ENCODE assay signal across 1 cellular context in the genomic region with DNA sequence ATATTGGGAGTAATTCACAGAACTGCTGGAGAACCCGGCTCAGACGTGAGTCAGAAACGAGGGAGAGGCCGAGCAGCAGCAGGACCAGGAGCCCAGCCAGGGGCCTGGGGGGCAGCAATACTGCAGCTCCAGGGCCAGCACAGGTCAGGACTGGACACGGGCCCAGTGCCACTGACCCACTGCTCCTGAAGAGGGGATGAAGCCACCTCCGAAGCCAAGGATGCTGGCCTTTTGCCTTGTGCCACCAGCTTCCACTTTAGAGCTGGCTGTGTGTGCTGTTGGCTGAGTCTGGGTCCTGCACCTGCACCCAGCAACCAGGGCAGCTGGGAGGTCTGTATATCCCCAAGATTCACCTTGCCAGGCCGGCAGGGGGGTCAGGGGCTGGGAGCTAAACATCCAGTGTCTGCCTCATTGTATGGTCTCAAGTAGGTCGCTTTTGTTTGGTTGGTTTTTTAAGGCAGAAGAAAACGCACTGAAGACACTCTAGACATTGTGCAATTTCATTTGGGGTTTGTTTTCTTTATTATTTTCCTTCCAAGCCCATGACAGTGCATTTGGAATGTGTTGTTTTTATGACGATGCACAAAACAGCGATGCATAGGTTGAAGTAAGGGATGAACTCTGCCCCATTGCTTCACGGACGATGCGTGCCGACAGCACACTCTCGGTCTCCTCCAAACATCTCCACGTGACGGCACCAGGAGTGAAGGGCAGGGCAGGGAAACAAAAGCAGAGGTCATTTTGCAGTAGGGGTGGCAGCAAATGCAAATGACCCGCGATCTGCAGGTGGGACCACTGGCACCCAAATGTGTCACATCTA.
TF ChIP-seq lines count a peak whose summit lies in the region.

No MANE protein-coding gene starts in this region.

TF ChIP-seq in H1, 55 proteins besides CTCF, POLR2A, EP300 and RAD21:
- TF ChIP-seq EGR1 (IDR thresholded peaks at IDR 0.05; ENCODE audit: borderline replicate concordance, low read depth, low read length), result no peak
- no peak for TF ChIP-seq TCF12 (IDR thresholded peaks at IDR 0.05; ENCODE audit: low read depth, low read length)
- no peak for TF ChIP-seq RFX5 (IDR thresholded peaks at IDR 0.05; ENCODE audit: borderline replicate concordance, low read depth, low read length)
- TF ChIP-seq, protein P1, sequence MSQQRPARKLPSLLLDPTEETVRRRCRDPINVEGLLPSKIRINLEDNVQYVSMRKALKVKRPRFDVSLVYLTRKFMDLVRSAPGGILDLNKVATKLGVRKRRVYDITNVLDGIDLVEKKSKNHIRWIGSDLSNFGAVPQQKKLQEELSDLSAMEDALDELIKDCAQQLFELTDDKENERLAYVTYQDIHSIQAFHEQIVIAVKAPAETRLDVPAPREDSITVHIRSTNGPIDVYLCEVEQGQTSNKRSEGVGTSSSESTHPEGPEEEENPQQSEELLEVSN (IDR thresholded peaks at IDR 0.05), result no peak
- no peak for TF ChIP-seq PHF8 (conservative IDR thresholded peaks at IDR 0.05; ENCODE audit: low read depth, low read length)
- no peak for TF ChIP-seq HDAC2 (IDR thresholded peaks at IDR 0.05; ENCODE audit: borderline replicate concordance in 1 of 2, low read depth in 2 of 2, low read length in 2 of 2)
- TF ChIP-seq KDM4A (IDR thresholded peaks at IDR 0.05; ENCODE audit: low read depth, low read length, severe bottlenecking), result no peak
- no peak for TF ChIP-seq TAF7 (optimal IDR thresholded peaks at IDR 0.05; ENCODE audit: borderline replicate concordance, low read depth, low read length)
- TF ChIP-seq TAF1 (IDR thresholded peaks at IDR 0.05; ENCODE audit: low read depth, low read length), result no peak
- no peak for TF ChIP-seq NANOG (IDR thresholded peaks at IDR 0.05; ENCODE audit: insufficient read depth, low read depth, low read length, poor library complexity, severe bottlenecking)
- no peak for TF ChIP-seq RNF2 (IDR thresholded peaks at IDR 0.05; ENCODE audit: borderline replicate concordance, low read depth, low read length, missing control alignments, poor library complexity, severe bottlenecking)
- TF ChIP-seq KDM1A (IDR thresholded peaks at IDR 0.05; ENCODE audit: borderline replicate concordance, low read length), result no peak
- TF ChIP-seq ZNF274 (IDR thresholded peaks at IDR 0.05; ENCODE audit: borderline replicate concordance, extremely low read depth, low read length), result no peak
- no peak for TF ChIP-seq RBBP5 (IDR thresholded peaks at IDR 0.05; ENCODE audit: borderline replicate concordance, low read depth, low read length)
- no peak for TF ChIP-seq CHD2 (IDR thresholded peaks at IDR 0.05; ENCODE audit: low read length)
- TF ChIP-seq CBX5 (IDR thresholded peaks at IDR 0.05; ENCODE audit: low read depth, low read length), result no peak
- TF ChIP-seq CTBP2 (IDR thresholded peaks at IDR 0.05; ENCODE audit: borderline replicate concordance, insufficient read depth, insufficient read length, low read length), result no peak
